ENCODE assay signal across 8 cellular contexts in genomic region chr3:97658670-97659285, GRCh38.
DNase-seq lines count a peak whose midpoint lies in the region; ATAC-seq, FAIRE-seq and TF ChIP-seq lines count a peak whose summit lies in the region.

No MANE protein-coding gene starts in this region.

- H3K27ac ChIP-seq in OCI-LY7 (ENCODE audit: low read depth, low read length, poor library complexity, severe bottlenecking) (no peak overlapping the region), small intestine (ENCODE audit: low read depth in 1 of 2, low read length in 1 of 2) (no peak overlapping the region)

- H2AFZ ChIP-seq in OCI-LY7 (ENCODE audit: low read length): no peak overlapping the region

- no peaks in the 10 kb centered on the region for H3K79me2 ChIP-seq in OCI-LY7 (ENCODE audit: insufficient read depth, low read depth, low read length)

- no peaks in the 10 kb centered on the region for H3K4me1 ChIP-seq in OCI-LY7 (ENCODE audit: insufficient read depth, low read length, poor library complexity, severe bottlenecking)
- no peaks in the 10 kb centered on the region for H3K4me1 ChIP-seq in small intestine (ENCODE audit: control insufficient read depth in 2 of 2, insufficient read depth in 1 of 2, low read depth in 1 of 2, low read length in 1 of 2)

- no peak for ATAC-seq in HG02840 (IDR thresholded peaks at IDR 0.05; ENCODE audit: low FRiP score, unreplicated experiment)

- H3K9me2 ChIP-seq in OCI-LY7 (ENCODE audit: insufficient read depth, low read length): no peaks in the 10 kb centered on the region

- H4K20me1 ChIP-seq in OCI-LY7 (ENCODE audit: insufficient read depth, low read length): no peaks in the 10 kb centered on the region

- H3K9me3 ChIP-seq in OCI-LY7 (ENCODE audit: low read length): no peaks in the 10 kb centered on the region
- H3K9me3 ChIP-seq in small intestine (ENCODE audit: control insufficient read depth, low read depth): no peaks in the 10 kb centered on the region

- POLR2A ChIA-PET in OCI-LY7 (lab: Charles Lee): interaction anchor here (0.9 kb wide), 1 partner anchor 396 kb away, joined by 3 read pairs; no protein-coding TSS in a partner anchor

- no peak overlapping the region for H3K4me2 ChIP-seq in OCI-LY7 (ENCODE audit: low read length)

- H3K27me3 ChIP-seq in small intestine (ENCODE audit: control insufficient read depth in 2 of 2, insufficient read depth in 2 of 2, low read length in 2 of 2): no peaks in the 10 kb centered on the region

- intact Hi-C loops in OCI-LY7 (cut with micrococcal nuclease; ENCODE audit: unreplicated experiment): loop anchor here (5.0 kb wide), 1 partner anchor 796 kb away; no protein-coding TSS in a partner anchor

- BruUV-seq in OCI-LY7 (replicated peaks; lab: Mats Ljungman, UMichigan): no TSS peak

- 44 to 52% (median 50%) methylated on average over 3 of the region's 3 CpGs for WGBS in small intestine, 3 donors

- TF ChIP-seq CTCF in OCI-LY7 (conservative IDR thresholded peaks at IDR 0.05; ENCODE audit: low read length) (peak; percentile 85), epithelial cell of proximal tubule (conservative IDR thresholded peaks at IDR 0.05; ENCODE audit: low read depth, low read length) (peak; percentile 89)

- DNase-seq in GM03348 (ENCODE audit: low spot score) (peak; percentile 16), HuH-7 (ENCODE audit: low spot score) (peak; percentile 10), OCI-LY7 (ENCODE audit: low spot score) (peak; percentile 45), epithelial cell of proximal tubule (ENCODE audit: low read depth) (no peak), small intestine (peak; percentile 22), epidermal melanocyte (ENCODE audit: insufficient read length, low spot score) (no peak), hepatic stellate cell (ENCODE audit: low spot score) (no peak)

- CTCF ChIA-PET in OCI-LY7 (lab: Charles Lee; ENCODE audit: unreplicated experiment): no interaction called here

- no peaks in the 10 kb centered on the region for H3K36me3 ChIP-seq in OCI-LY7 (ENCODE audit: insufficient read depth, low read length)
- H3K36me3 ChIP-seq in small intestine (ENCODE audit: control insufficient read depth in 2 of 2, insufficient read depth in 2 of 2, low read length in 2 of 2): no peaks in the 10 kb centered on the region

- no peak for FAIRE-seq in small intestine (lab: Jason Lieb, UNC)

- H3K4me3 ChIP-seq in OCI-LY7 (ENCODE audit: low read depth, low read length, poor library complexity, severe bottlenecking) (no peak overlapping the region), epithelial cell of proximal tubule (ENCODE audit: low read depth, low read length) (no peak overlapping the region), small intestine (ENCODE audit: low read depth in 1 of 2, low read length in 2 of 2) (no peak overlapping the region)

Comparison
In these comparisons a context has a peak if more than half of its experiments do, and no peak if none do; other contexts are left out.
1. DNase-seq: peak in GM03348 (single experiment), HuH-7 (single experiment), OCI-LY7 (single experiment) and small intestine (single experiment); none in epithelial cell of proximal tubule (single experiment), epidermal melanocyte (single experiment) and hepatic stellate cell (single experiment).